10 cellular contexts compared by ENCODE assay signal in the genomic region with DNA sequence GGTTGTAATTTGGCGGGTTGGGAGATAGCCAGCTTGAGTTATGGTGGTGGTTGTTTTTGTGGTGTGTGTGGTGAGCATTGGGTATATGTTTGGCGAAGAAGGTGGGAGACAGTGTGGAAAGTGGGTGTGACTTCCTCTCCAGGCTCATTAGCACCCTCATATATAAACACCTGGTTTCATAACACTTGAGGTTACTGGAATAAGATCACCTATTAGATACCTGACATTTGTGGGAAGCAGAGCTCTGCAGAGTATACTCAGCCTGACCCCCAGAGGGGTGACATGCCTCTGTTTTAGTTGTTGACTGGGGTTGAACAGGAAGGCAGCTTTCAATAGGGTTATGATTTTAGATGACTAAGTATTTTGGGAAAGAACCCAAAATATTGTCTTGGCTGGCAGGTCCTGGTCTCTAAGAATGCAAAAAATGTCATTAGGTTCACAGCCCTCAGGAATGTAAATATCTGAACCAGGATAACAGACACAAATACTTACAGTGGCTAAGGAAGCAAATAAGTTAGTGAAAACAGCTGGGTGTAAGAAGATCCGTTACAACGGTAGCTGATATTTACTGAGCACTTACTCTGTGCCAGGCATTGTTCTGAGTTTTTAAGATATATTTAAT. TPM values are rescaled to one million over a fixed set of nuclear protein-coding genes. Genes with fewer than 3 reads are reported as not detected.
DNase-seq lines count a peak whose midpoint lies in the region; ATAC-seq, FAIRE-seq and TF ChIP-seq lines count a peak whose summit lies in the region.
"Had no signal": no experiment of that assay in that cellular context is flagged by ENCODE, and none has a peak within 500 bp of the region (broad histone marks: within the 10 kb centered on the region; RNA-seq: fewer than 3 reads in every experiment).

No MANE protein-coding gene starts in this region.

- H3K4me2 ChIP-seq in HepG2 (ENCODE audit: low read depth, low read length) = no peak overlapping the region

- TF ChIP-seq POLR2A in breast epithelium (IDR thresholded peaks at IDR 0.05) (no peak), HepG2 (IDR thresholded peaks at IDR 0.05; ENCODE audit: insufficient read depth in 1 of 2, low read depth in 2 of 2, low read length in 2 of 2) (no peak), vagina (IDR thresholded peaks at IDR 0.05) (no peak)

- H3K4me3 ChIP-seq in breast epithelium = no peak overlapping the region
- H3K4me3 ChIP-seq in HepG2 (replicated peaks in 1 of 3; ENCODE audit: insufficient read depth in 1 of 3, low read depth in 2 of 3, low read length in 3 of 3) = no peak overlapping the region
- no peak overlapping the region for H3K4me3 ChIP-seq in vagina

- CTCF ChIA-PET in HepG2 (lab: Yijun Ruan, JAX; ENCODE audit: low intra/inter-chr PET ratio, low total read pairs) = no interaction called here

- 29% methylated on average over 4 of the region's 4 CpGs for WGBS in HepG2 (ENCODE audit: low lambda C conversion rate)

- H3K27ac ChIP-seq in breast epithelium (peak overlapping the region; percentile 72 to 78), HepG2 (ENCODE audit: extremely low read length, insufficient read depth, low read length) (no peak overlapping the region), vagina (peak overlapping the region; percentile 4)

- POLR2A ChIA-PET in HepG2 (lab: Yijun Ruan, JAX) = interaction anchor here (1.4 kb wide), 1 partner anchor 14 kb away, joined by 4 read pairs; no protein-coding TSS in a partner anchor

- peak; percentile 28 for ATAC-seq in Right ventricle myocardium inferior
- ATAC-seq in HepG2 = peak; percentile 48; the same call in 2 of the 3 replicates
- ATAC-seq in HG03469 (IDR thresholded peaks at IDR 0.05; ENCODE audit: unreplicated experiment) = no peak
- no peak for ATAC-seq in HG03045 (IDR thresholded peaks at IDR 0.05; ENCODE audit: unreplicated experiment)

- no peak overlapping the region for H3K9ac ChIP-seq in HepG2 (ENCODE audit: insufficient read depth, low read depth, low read length)

- no peaks in the 10 kb centered on the region for H4K20me1 ChIP-seq in HepG2 (ENCODE audit: insufficient read depth, low read length)

- TF ChIP-seq EP300 in HepG2 (IDR thresholded peaks at IDR 0.05; ENCODE audit: low read depth in 2 of 2, low read length in 2 of 2) = no peak
- TF ChIP-seq EP300 in HepG2 (CRISPR knock-in tag; IDR thresholded peaks at IDR 0.05; ENCODE audit: borderline replicate concordance) = no peak

- H3K4me1 ChIP-seq in breast epithelium = peaks cover 0 to 7% of the 10 kb centered on the region in 2 donors
- peaks cover 13% of the 10 kb centered on the region for H3K4me1 ChIP-seq in HepG2 (ENCODE audit: insufficient read depth, low read length)
- H3K4me1 ChIP-seq in vagina = no peaks in the 10 kb centered on the region

- TF ChIP-seq CTCF in breast epithelium (IDR thresholded peaks at IDR 0.05) (no peak), HepG2 (CRISPR knock-in tag; IDR thresholded peaks at IDR 0.05) (no peak), vagina (IDR thresholded peaks at IDR 0.05) (no peak)

- no TSS peak for BruUV-seq in HepG2 (replicated peaks; lab: Mats Ljungman, UMichigan)

- in situ Hi-C loops in HepG2 (cut with HindIII; ENCODE audit: extremely low pct_ligation_motif_present, low pct_unique_long_range_greater_than_20kb) = no loop called here

- no peaks in the 10 kb centered on the region for H3K79me2 ChIP-seq in HepG2 (ENCODE audit: insufficient read depth, low read length)

- no peaks in the 10 kb centered on the region for H3K36me3 ChIP-seq in breast epithelium
- no peaks in the 10 kb centered on the region for H3K36me3 ChIP-seq in HepG2 (replicated peaks in 1 of 2; ENCODE audit: control insufficient read depth in 1 of 2, insufficient read depth in 2 of 2, low read length in 2 of 2)
- peaks cover 0 to 13% of the 10 kb centered on the region in 2 donors for H3K36me3 ChIP-seq in vagina

- no peak for DNase-seq in Right ventricle myocardium inferior (ENCODE audit: missing footprints)
- DNase-seq in cardiac septum (ENCODE audit: low spot score) = no peak
- DNase-seq in breast epithelium (ENCODE audit: low spot score in 2 of 2) = peak in 1 of 2 donors; percentile 66
- DNase-seq in HepG2 (ENCODE audit: low spot score) = peak; percentile 25
- DNase-seq in vagina (ENCODE audit: extremely low spot score in 2 of 2) = no peak
- DNase-seq in stimulated activated CD4-positive, alpha-beta T cell treated with anti-CD3 and anti-CD28 coated beads, Interleukin-15, amount 100 ng/mL, for 24 hours = no peak
- DNase-seq: NCI-H1105 treated with DMSO at 0.1 percent for 48 hours had no signal

- TF ChIP-seq RAD21 in HepG2 (CRISPR knock-in tag; IDR thresholded peaks at IDR 0.05) = no peak

- intact Hi-C loops in Right ventricle myocardium inferior (cut with DNase I) (no loop called here), cardiac septum (cut with DNase I) (no loop called here), breast epithelium (cut with DNase I; ENCODE audit: low total_unique reads) (no loop called here), HepG2 (cut with micrococcal nuclease; ENCODE audit: unreplicated experiment) (no loop called here), vagina (cut with DNase I) (no loop called here)

- FAIRE-seq in HepG2 (lab: Jason Lieb, UNC) = peak; percentile 72
- FAIRE-seq: frontal cortex had no signal

- H3K9me3 ChIP-seq in breast epithelium = peaks cover 0 to 8% of the 10 kb centered on the region in 2 donors
- no peaks in the 10 kb centered on the region for H3K9me3 ChIP-seq in HepG2 (ENCODE audit: low read length)
- H3K9me3 ChIP-seq in vagina = no peaks in the 10 kb centered on the region

- H2AFZ ChIP-seq in HepG2 (ENCODE audit: low read length) = no peak overlapping the region

- H3K27me3 ChIP-seq in breast epithelium (no peaks in the 10 kb centered on the region), HepG2 (ENCODE audit: control insufficient read depth in 1 of 2, insufficient read depth in 2 of 2, low read length in 2 of 2) (no peaks in the 10 kb centered on the region; a peak in 1 of 5 replicates), vagina (no peaks in the 10 kb centered on the region)

TF ChIP-seq in HepG2, 621 proteins besides CTCF, POLR2A, EP300 and RAD21:
- TF ChIP-seq TEAD3 (CRISPR knock-in tag; optimal IDR thresholded peaks at IDR 0.05; ENCODE audit: borderline replicate concordance) (peak; percentile 23), ZNF333 (CRISPR knock-in tag; IDR thresholded peaks at IDR 0.05; ENCODE audit: borderline replicate concordance) (no peak)
TF ChIP-seq in HepG2: peak in this region for 1.

RNA-seq across cellular contexts. Expression of a gene that starts 18.3 kb away (rescaled TPM):
- total RNA-seq in Right ventricle myocardium inferior = 2.0 TPM
- 3.0 TPM for total RNA-seq in cardiac septum
- total RNA-seq in breast epithelium = 10 to 100 TPM in 2 of 3 donors, 1 to 10 TPM in 1; 8.8 to 16.4 (median 10.8) TPM
- 0.71 and 0.73 TPM in 2 replicates for total RNA-seq in HepG2 (2016; rRNA removed; fragmentation: Illumina TruSeq; extraction: Trizol)
- 0.81 and 1.1 TPM in 2 replicates for total RNA-seq in HepG2 (2016; cell fraction: cytosol; rRNA removed; fragmentation: Illumina TruSeq; extraction: Trizol; ENCODE audit: low read depth)
- 0.26 and 0.59 TPM in 2 replicates for total RNA-seq in HepG2 (2016; cell fraction: insoluble cytoplasmic fraction; rRNA removed; fragmentation: Illumina TruSeq; extraction: Trizol)
- 0.49 and 0.79 TPM in 2 replicates for total RNA-seq in HepG2 (2016; cell fraction: membrane; rRNA removed; fragmentation: Illumina TruSeq; extraction: Trizol)
- total RNA-seq in HepG2 (2016; cell fraction: nucleus; rRNA removed; fragmentation: Illumina TruSeq; extraction: Trizol) = 1.0 and 1.7 TPM in 2 replicates
- polyA plus RNA-seq in HepG2 (2011; rRNA removed) = 0.22 and 0.57 TPM in 2 replicates
- 0.07 and 0.18 TPM in 2 replicates for polyA plus RNA-seq in HepG2 (2011; cell fraction: cytosol; rRNA removed)
- 0.11 and 0.40 TPM in 2 replicates for polyA plus RNA-seq in HepG2 (2011; cell fraction: nucleus; rRNA removed)
- 1.5 and 2.1 TPM in 2 replicates for polyA plus RNA-seq in HepG2 (2012)
- 0.23 TPM in 2 replicates for polyA plus RNA-seq in HepG2 (2016; cell fraction: cytosol; fragmentation: Illumina TruSeq; extraction: Trizol; ENCODE audit: low read depth)
- polyA plus RNA-seq in HepG2 (2016; cell fraction: insoluble cytoplasmic fraction; fragmentation: Illumina TruSeq; extraction: Trizol; ENCODE audit: low read depth) = 0.35 and 1.1 TPM in 2 replicates
- polyA plus RNA-seq in HepG2 (2016; cell fraction: membrane; fragmentation: Illumina TruSeq; extraction: Trizol; ENCODE audit: low read depth) = 0.29 and 0.30 TPM in 2 replicates
- polyA plus RNA-seq in HepG2 (2016; cell fraction: nucleus; fragmentation: Illumina TruSeq; extraction: Trizol; ENCODE audit: insufficient read depth, low read depth) = 1.1 and 1.9 TPM in 2 replicates
- polyA minus RNA-seq in HepG2 (2011; rRNA and poly(A)+ RNA removed; ENCODE audit: low replicate concordance) = 0.75 TPM in 1 of 2 replicates, not detected in the other
- not detected in 2 replicates for polyA minus RNA-seq in HepG2 (2011; cell fraction: cytosol; rRNA and poly(A)+ RNA removed)
- polyA minus RNA-seq in HepG2 (2011; cell fraction: nucleus; rRNA and poly(A)+ RNA removed) = 1.8 and 2.4 TPM in 2 replicates
- total RNA-seq in vagina = 4.2 TPM

RNA-seq across cellular contexts. Expression of a gene that starts 51.8 kb away (rescaled TPM):
- 3.8 TPM for total RNA-seq in Right ventricle myocardium inferior
- total RNA-seq in cardiac septum = 5.7 TPM
- 10 to 100 TPM in 2 of 3 donors, 1 to 10 TPM in 1; 3.8 to 29.8 (median 14.6) TPM for total RNA-seq in breast epithelium
- 0.15 and 0.31 TPM in 2 replicates for total RNA-seq in HepG2 (2016; rRNA removed; fragmentation: Illumina TruSeq; extraction: Trizol)
- total RNA-seq in HepG2 (2016; cell fraction: cytosol; rRNA removed; fragmentation: Illumina TruSeq; extraction: Trizol; ENCODE audit: low read depth) = not detected in 2 replicates
- 0.31 and 0.37 TPM in 2 replicates for total RNA-seq in HepG2 (2016; cell fraction: insoluble cytoplasmic fraction; rRNA removed; fragmentation: Illumina TruSeq; extraction: Trizol)
- total RNA-seq in HepG2 (2016; cell fraction: membrane; rRNA removed; fragmentation: Illumina TruSeq; extraction: Trizol) = not detected in 2 replicates
- total RNA-seq in HepG2 (2016; cell fraction: nucleus; rRNA removed; fragmentation: Illumina TruSeq; extraction: Trizol) = 0.41 and 0.50 TPM in 2 replicates
- 0.09 and 0.10 TPM in 2 replicates for polyA plus RNA-seq in HepG2 (2011; rRNA removed)
- 0.07 and 0.09 TPM in 2 replicates for polyA plus RNA-seq in HepG2 (2011; cell fraction: cytosol; rRNA removed)
- 0.14 TPM in 2 replicates for polyA plus RNA-seq in HepG2 (2011; cell fraction: nucleus; rRNA removed)
- polyA plus RNA-seq in HepG2 (2012) = not detected in 2 replicates
- polyA plus RNA-seq in HepG2 (2016; cell fraction: cytosol; fragmentation: Illumina TruSeq; extraction: Trizol; ENCODE audit: low read depth) = not detected in 2 replicates
- 0.07 TPM in 1 of 2 replicates, not detected in the other for polyA plus RNA-seq in HepG2 (2016; cell fraction: insoluble cytoplasmic fraction; fragmentation: Illumina TruSeq; extraction: Trizol; ENCODE audit: low read depth)
- not detected in 2 replicates for polyA plus RNA-seq in HepG2 (2016; cell fraction: membrane; fragmentation: Illumina TruSeq; extraction: Trizol; ENCODE audit: low read depth)
- 0.15 TPM in 1 of 2 replicates, not detected in the other for polyA plus RNA-seq in HepG2 (2016; cell fraction: nucleus; fragmentation: Illumina TruSeq; extraction: Trizol; ENCODE audit: insufficient read depth, low read depth)
- 0.82 TPM in 1 of 2 replicates, not detected in the other for polyA minus RNA-seq in HepG2 (2011; rRNA and poly(A)+ RNA removed; ENCODE audit: low replicate concordance)
- not detected in 2 replicates for polyA minus RNA-seq in HepG2 (2011; cell fraction: cytosol; rRNA and poly(A)+ RNA removed)
- 0.12 TPM in 1 of 2 replicates, not detected in the other for polyA minus RNA-seq in HepG2 (2011; cell fraction: nucleus; rRNA and poly(A)+ RNA removed)
- total RNA-seq in vagina = 6.1 TPM

Comparison
In these comparisons a context has a peak if more than half of its experiments do, and no peak if none do; other contexts are left out.
1. ATAC-seq: peak in Right ventricle myocardium inferior (single experiment) and HepG2 (single experiment); none in HG03469 (single experiment) and HG03045 (single experiment).